9 cellular contexts compared by ENCODE assay signal in genomic region chr5:134568761-134569725, GRCh38. TPM values are rescaled to one million over a fixed set of nuclear protein-coding genes. Genes with fewer than 3 reads are reported as not detected.
A peak's percentile ranks its signal among the peaks of the same experiment; 100 is the strongest.
DNase-seq lines count a peak whose midpoint lies in the region; ATAC-seq and TF ChIP-seq lines count a peak whose summit lies in the region.
"Had no signal": no experiment of that assay in that cellular context is flagged by ENCODE, and none has a peak within 500 bp of the region (broad histone marks: within the 10 kb centered on the region; RNA-seq: fewer than 3 reads in every experiment).

No MANE protein-coding gene starts in this region.

- H3K9me3 Mint-ChIP-seq in T-cell: no peaks in the 10 kb centered on the region

- H3K27me3 Mint-ChIP-seq in T-cell: no peaks in the 10 kb centered on the region
- H3K27me3 Mint-ChIP-seq: naive B cell had no signal

- no peak overlapping the region for H3K4me3 Mint-ChIP-seq in T-cell
- H3K4me3 Mint-ChIP-seq: naive B cell had no signal

- intact Hi-C loops in right lobe of liver (cut with DNase I): no loop called here

- H3K4me3 ChIP-seq in right lobe of liver (no peak overlapping the region), suprapubic skin (no peak overlapping the region)

- WGBS in right lobe of liver (ENCODE audit: insufficient coverage, low coverage, low lambda C conversion rate, missing lambda C conversion rate): 63% methylated on average over 4 of the region's 24 CpGs
- 33% methylated on average over 8 of the region's 24 CpGs for WGBS in suprapubic skin

- no peak for TF ChIP-seq EP300 in suprapubic skin (IDR thresholded peaks at IDR 0.05)

- DNase-seq in LHCN-M2 (ENCODE audit: low read depth) (peak; percentile 80), caudate nucleus (lab: John Stamatoyannopoulos, UW) (peak in 53 of 61 donors; percentile 25 to 83 (median 61)), right lobe of liver (peak; percentile 95 to 98 (median 96)), suprapubic skin (ENCODE audit: low spot score in 2 of 2) (peak in 1 of 2 donors; percentile 82), T-cell (no peak), NCI-H526 (lab: John Stamatoyannopoulos, UW) (no peak)
- DNase-seq: naive B cell, T1000 had no signal

- peak; percentile 77 to 82 (median 82) for ATAC-seq in right lobe of liver
- ATAC-seq in HG02938 (IDR thresholded peaks at IDR 0.05; ENCODE audit: unreplicated experiment): no peak
- ATAC-seq in T-cell (replicated peaks in 1 of 4): no peak

- peaks cover 15 to 24% (median 17%) of the 10 kb centered on the region in 3 donors for H3K4me1 Mint-ChIP-seq in T-cell

- CTCF ChIA-PET in T-cell (lab: Charles Lee): no interaction called here

- no peak for TF ChIP-seq POLR2A in right lobe of liver (IDR thresholded peaks at IDR 0.05)
- no peak for TF ChIP-seq POLR2A in suprapubic skin (IDR thresholded peaks at IDR 0.05)

- no peak overlapping the region for H3K27ac Mint-ChIP-seq in T-cell

- POLR2A ChIA-PET in T-cell (lab: Charles Lee): no interaction called here

- no peaks in the 10 kb centered on the region for H3K9me3 ChIP-seq in right lobe of liver
- no peaks in the 10 kb centered on the region for H3K9me3 ChIP-seq in suprapubic skin

- peak overlapping the region; percentile 11 for H3K27ac ChIP-seq in caudate nucleus (ENCODE audit: low read depth, low read length)
- peak overlapping the region; percentile 40 to 75 (median 44) for H3K27ac ChIP-seq in right lobe of liver
- peak overlapping the region; percentile 23 for H3K27ac ChIP-seq in suprapubic skin

- H3K36me3 ChIP-seq in right lobe of liver (peaks cover 0 to 35% (median 9%) of the 10 kb centered on the region in 4 donors), suprapubic skin (peaks cover 87% of the 10 kb centered on the region)

- no peak for TF ChIP-seq CTCF in right lobe of liver (IDR thresholded peaks at IDR 0.05)
- no peak for TF ChIP-seq CTCF in suprapubic skin (IDR thresholded peaks at IDR 0.05)

- H3K36me3 Mint-ChIP-seq in T-cell: peaks cover 55% of the 10 kb centered on the region

- no peaks in the 10 kb centered on the region for H3K27me3 ChIP-seq in right lobe of liver
- no peaks in the 10 kb centered on the region for H3K27me3 ChIP-seq in suprapubic skin

- H3K4me1 ChIP-seq in right lobe of liver (peaks cover 0 to 34% (median 20%) of the 10 kb centered on the region in 4 donors), suprapubic skin (peaks cover 27% of the 10 kb centered on the region)

RNA-seq across cellular contexts. Expression of gene JADE2, which starts 43.6 kb away (rescaled TPM):
- total RNA-seq in LHCN-M2 (2014; rRNA removed): 34.0 and 34.4 TPM in 2 replicates
- 12.3 TPM for polyA plus RNA-seq in LHCN-M2 (2012)
- total RNA-seq in right lobe of liver: 10 to 100 TPM in 1 of 6 experiments, 1 to 10 TPM in 5; 6.1 to 14.8 (median 8.4) TPM
- 10 to 100 TPM; 31.4 to 62.1 (median 56.6) TPM for total RNA-seq in suprapubic skin
- 100 to 1,000 TPM; 163 to 263 (median 239) TPM for total RNA-seq in T-cell

Comparison
In these comparisons a context has a peak if more than half of its experiments do, and no peak if none do; other contexts are left out.
1. DNase-seq: peak in LHCN-M2 (single experiment), caudate nucleus (53 of 61) and right lobe of liver (3 of 3); none in T-cell (0 of 34) and NCI-H526 (0 of 2).
2. ATAC-seq: peak in right lobe of liver (4 of 4); none in HG02938 (single experiment) and T-cell (0 of 4).
3. Peak in every context shown above with its lines, with median percentiles within 50 percentile points of each other: H3K27ac ChIP-seq.